ENCODE assay signal across 1 cellular context in the genomic region with DNA sequence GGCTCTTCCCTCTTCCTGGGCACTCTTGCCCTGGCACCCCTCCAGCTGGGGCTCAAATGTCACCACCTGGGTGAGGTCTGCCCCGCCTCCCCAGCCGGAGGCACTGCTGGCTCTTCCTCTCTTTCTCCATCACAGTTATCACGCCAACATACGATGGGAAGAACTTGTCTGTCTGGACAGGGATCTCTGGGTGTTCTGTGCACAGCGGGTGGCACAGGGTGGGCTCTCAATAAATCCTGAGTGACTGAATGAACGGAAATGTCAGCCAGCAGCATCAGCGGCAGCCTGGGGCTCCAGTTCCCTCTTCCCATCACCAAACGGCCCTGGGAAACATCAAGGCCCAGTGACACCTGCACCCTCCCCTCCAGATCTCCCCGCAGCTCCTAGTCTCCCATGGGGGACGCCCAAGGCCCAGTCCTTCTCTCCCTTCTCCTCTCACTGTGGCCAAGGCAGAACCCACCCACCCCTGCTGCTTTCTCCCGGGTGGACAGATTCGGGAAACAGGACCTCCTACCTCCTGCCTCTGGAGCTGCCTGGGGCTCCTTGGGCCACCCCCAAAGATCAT.
TF ChIP-seq lines count a peak whose summit lies in the region.

No MANE protein-coding gene starts in this region.

TF ChIP-seq in SK-N-SH, 30 proteins besides CTCF, POLR2A, EP300 and RAD21 (continued from another document):
- TF ChIP-seq PBX3 (IDR thresholded peaks at IDR 0.05) (peak; percentile 28), NFIC (IDR thresholded peaks at IDR 0.05; ENCODE audit: borderline replicate concordance) (peak; percentile 65), FOXM1 (IDR thresholded peaks at IDR 0.05; ENCODE audit: low read depth) (no peak), USF1 (IDR thresholded peaks at IDR 0.05; ENCODE audit: borderline replicate concordance, low read depth) (no peak), FOSL2 (IDR thresholded peaks at IDR 0.05; ENCODE audit: borderline replicate concordance, low read depth) (no peak), MAX (IDR thresholded peaks at IDR 0.05; ENCODE audit: low read depth) (no peak), EZH2phosphoT487 (IDR thresholded peaks at IDR 0.05; ENCODE audit: borderline replicate concordance, low read depth) (no peak), RFX5 (IDR thresholded peaks at IDR 0.05; ENCODE audit: low read length) (no peak), ELF1 (IDR thresholded peaks at IDR 0.05) (0 out of 2 replicates have a peak, but pooled peaks have one; percentile 24), JUND (IDR thresholded peaks at IDR 0.05) (no peak), ZBTB33 (IDR thresholded peaks at IDR 0.05; ENCODE audit: borderline replicate concordance, low read depth) (no peak), TCF12 (IDR thresholded peaks at IDR 0.05) (0 out of 2 replicates have a peak, but pooled peaks have one; percentile 11), USF2 (IDR thresholded peaks at IDR 0.05; ENCODE audit: borderline replicate concordance, low read depth, low read length) (no peak), YY1 (IDR thresholded peaks at IDR 0.05; ENCODE audit: low read depth) (no peak), CHD2 (IDR thresholded peaks at IDR 0.05; ENCODE audit: low read length, partially characterized antibody) (no peak), TEAD4 (IDR thresholded peaks at IDR 0.05; ENCODE audit: borderline replicate concordance, insufficient read depth) (no peak)
- TF ChIP-seq, protein P1, sequence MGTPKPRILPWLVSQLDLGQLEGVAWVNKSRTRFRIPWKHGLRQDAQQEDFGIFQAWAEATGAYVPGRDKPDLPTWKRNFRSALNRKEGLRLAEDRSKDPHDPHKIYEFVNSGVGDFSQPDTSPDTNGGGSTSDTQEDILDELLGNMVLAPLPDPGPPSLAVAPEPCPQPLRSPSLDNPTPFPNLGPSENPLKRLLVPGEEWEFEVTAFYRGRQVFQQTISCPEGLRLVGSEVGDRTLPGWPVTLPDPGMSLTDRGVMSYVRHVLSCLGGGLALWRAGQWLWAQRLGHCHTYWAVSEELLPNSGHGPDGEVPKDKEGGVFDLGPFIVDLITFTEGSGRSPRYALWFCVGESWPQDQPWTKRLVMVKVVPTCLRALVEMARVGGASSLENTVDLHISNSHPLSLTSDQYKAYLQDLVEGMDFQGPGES (IDR thresholded peaks at IDR 0.05; ENCODE audit: low read depth, low read length): no peak
